ENCODE assay signal across 26 cellular contexts in genomic region chr3:183545688-183546087, GRCh38. TPM values are rescaled to one million over a fixed set of nuclear protein-coding genes. Genes with fewer than 3 reads are reported as not detected.
"Had no signal": no experiment of that assay in that cellular context is flagged by ENCODE, and none has a peak within 500 bp of the region (broad histone marks: within the 10 kb centered on the region; RNA-seq: fewer than 3 reads in every experiment).

No MANE protein-coding gene starts in this region.

- ATAC-seq: activated CD4-positive, alpha-beta T cell treated with anti-CD3 and anti-CD28 coated beads for 36 hours; foreskin keratinocyte; left lobe of liver; lower lobe of right lung; naive thymus-derived CD4-positive, alpha-beta T cell; sciatic nerve; stimulated activated naive B cell treated with anti-CD40 and anti-IgM and Interleukin-4, amounts not matched to agents 10 μg/mL and 1 μg/mL and 100 μg/mL, for 72 hours; WTC11 had no signal

- H3K4me2 ChIP-seq: smooth muscle cell had no signal

- H3K9me3 ChIP-seq: lower lobe of right lung, transverse colon, vagina had no signal

- H3K27me3 ChIP-seq: brain microvascular endothelial cell, foreskin keratinocyte, transverse colon, vagina had no signal

- H3K4me3 ChIP-seq: lower lobe of right lung, smooth muscle cell, transverse colon, vagina had no signal

- H3K36me3 ChIP-seq: brain microvascular endothelial cell, lower lobe of right lung, transverse colon, vagina had no signal

- H3K36me3 Mint-ChIP-seq: WTC11 had no signal

- H3K4me1 ChIP-seq: vagina had no signal

- H3K27ac Mint-ChIP-seq: activated CD4-positive, alpha-beta T cell treated with anti-CD3 and anti-CD28 coated beads for 36 hours; activated naive CD4-positive, alpha-beta T cell treated with anti-CD3 and anti-CD28 coated beads, Interleukin-2, amount 50 U/mL, for 24 hours; stimulated activated naive B cell treated with anti-CD40 and anti-IgM and Interleukin-4, amounts not matched to agents 10 μg/mL and 1 μg/mL and 100 μg/mL, for 72 hours had no signal

- DNase-seq: activated CD4-positive, alpha-beta T cell treated with anti-CD3 and anti-CD28 coated beads for 36 hours; activated CD4-positive, alpha-beta T cell treated with anti-CD3 and anti-CD28 coated beads, Interleukin-2, amount 50 U/mL, for 4 hours; activated gamma-delta T cell; activated T-cell treated with anti-CD3 and anti-CD28 coated beads, Interleukin-2, amount 50 U/mL, for 48 hours; aorta; brain microvascular endothelial cell; central memory CD4-positive, alpha-beta T cell; dermis blood vessel endothelial cell; effector CD8-positive, alpha-beta T cell; foreskin keratinocyte; lower lobe of right lung; naive thymus-derived CD4-positive, alpha-beta T cell; stimulated activated CD4-positive, alpha-beta T cell treated with anti-CD3 and anti-CD28 coated beads, Interleukin-15, amount 100 ng/mL, for 24 hours; stimulated activated CD4-positive, alpha-beta T cell treated with anti-CD3 and anti-CD28 coated beads, Interleukin-2, amount 100 ng/mL, for 48 hours; stimulated activated CD8-positive, alpha-beta memory T cell treated with anti-CD3 and anti-CD28 coated beads, Interleukin-4, amount 100 ng/mL, for 48 hours; stimulated activated naive B cell treated with anti-CD40 and anti-IgM and Interleukin-4, amounts not matched to agents 10 μg/mL and 1 μg/mL and 100 μg/mL, for 72 hours; T-helper 9 cell; transverse colon had no signal

- H3K27me3 Mint-ChIP-seq: activated CD4-positive, alpha-beta T cell treated with anti-CD3 and anti-CD28 coated beads for 36 hours; activated naive CD4-positive, alpha-beta T cell treated with anti-CD3 and anti-CD28 coated beads, Interleukin-2, amount 50 U/mL, for 24 hours; naive thymus-derived CD4-positive, alpha-beta T cell; stimulated activated naive B cell treated with anti-CD40 and anti-IgM and Interleukin-4, amounts not matched to agents 10 μg/mL and 1 μg/mL and 100 μg/mL, for 72 hours had no signal

- H3K4me3 Mint-ChIP-seq: activated CD4-positive, alpha-beta T cell treated with anti-CD3 and anti-CD28 coated beads for 36 hours; activated naive CD4-positive, alpha-beta T cell treated with anti-CD3 and anti-CD28 coated beads, Interleukin-2, amount 50 U/mL, for 24 hours; neural crest cell; stimulated activated naive B cell treated with anti-CD40 and anti-IgM and Interleukin-4, amounts not matched to agents 10 μg/mL and 1 μg/mL and 100 μg/mL, for 72 hours; WTC11 had no signal

- H3K9me3 Mint-ChIP-seq: activated naive CD4-positive, alpha-beta T cell treated with anti-CD3 and anti-CD28 coated beads, Interleukin-2, amount 50 U/mL, for 24 hours; neural crest cell; stimulated activated naive B cell treated with anti-CD40 and anti-IgM and Interleukin-4, amounts not matched to agents 10 μg/mL and 1 μg/mL and 100 μg/mL, for 72 hours; WTC11 had no signal

RNA-seq across cellular contexts. Expression of gene KLHL6, which starts 9.8 kb away (rescaled TPM):
- total RNA-seq: kidney epithelial cell had no signal
